In genomic region chr5:12093586-12093985, GRCh38 we compare ENCODE assay signal across 28 cellular contexts.
"Had no signal": no experiment of that assay in that cellular context is flagged by ENCODE, and none has a peak within 500 bp of the region (broad histone marks: within the 10 kb centered on the region; RNA-seq: fewer than 3 reads in every experiment).

No MANE protein-coding gene starts in this region.

- H3K4me1 ChIP-seq: colonic mucosa, esophagus muscularis mucosa, esophagus squamous epithelium, foreskin keratinocyte, gastrocnemius medialis, gastroesophageal sphincter, heart left ventricle, heart right ventricle had no signal

- FAIRE-seq: endometrium, endothelial cell of umbilical vein, frontal cortex had no signal

- H3K9me3 ChIP-seq: colonic mucosa, esophagus squamous epithelium, gastrocnemius medialis had no signal

- H3K4me2 ChIP-seq: hepatocyte had no signal

- H3K79me2 ChIP-seq: hepatocyte had no signal

- H3K36me3 ChIP-seq: colonic mucosa, esophagus muscularis mucosa, esophagus squamous epithelium, gastrocnemius medialis, gastroesophageal sphincter, heart left ventricle, heart right ventricle had no signal

- H2AFZ ChIP-seq: hepatocyte had no signal

- ATAC-seq: effector memory CD8-positive, alpha-beta T cell; esophagus mucosa; foreskin keratinocyte; gastrocnemius medialis; gastroesophageal sphincter; heart left ventricle; heart right ventricle had no signal

- DNase-seq: colonic mucosa; cortex of kidney; dermis blood vessel endothelial cell; dorsolateral prefrontal cortex; effector CD4-positive, alpha-beta T cell; effector CD8-positive, alpha-beta T cell; effector memory CD4-positive, alpha-beta T cell; effector memory CD8-positive, alpha-beta T cell; endodermal cell; erythroblast; esophagus squamous epithelium; foreskin fibroblast; foreskin keratinocyte; foreskin melanocyte; gastrocnemius medialis; glutamatergic neuron; head of caudate nucleus; heart left ventricle; heart right ventricle had no signal

- H3K4me3 ChIP-seq: colonic mucosa, coronary artery, dorsolateral prefrontal cortex, esophagus muscularis mucosa, esophagus squamous epithelium, gastrocnemius medialis, gastroesophageal sphincter, heart left ventricle, heart right ventricle, hepatocyte had no signal

- H3K27ac ChIP-seq: colonic mucosa, coronary artery, dorsolateral prefrontal cortex, epithelial cell of prostate, esophagus muscularis mucosa, esophagus squamous epithelium, foreskin keratinocyte, gastrocnemius medialis, gastroesophageal sphincter, heart left ventricle, heart right ventricle, hepatocyte had no signal

- H3K27me3 ChIP-seq: colonic mucosa, dorsolateral prefrontal cortex, esophagus muscularis mucosa, esophagus squamous epithelium, foreskin keratinocyte, gastrocnemius medialis, gastroesophageal sphincter, heart left ventricle, heart right ventricle, hepatocyte had no signal
